Comparison of ENCODE assay signal across 1 cellular context in the genomic region with DNA sequence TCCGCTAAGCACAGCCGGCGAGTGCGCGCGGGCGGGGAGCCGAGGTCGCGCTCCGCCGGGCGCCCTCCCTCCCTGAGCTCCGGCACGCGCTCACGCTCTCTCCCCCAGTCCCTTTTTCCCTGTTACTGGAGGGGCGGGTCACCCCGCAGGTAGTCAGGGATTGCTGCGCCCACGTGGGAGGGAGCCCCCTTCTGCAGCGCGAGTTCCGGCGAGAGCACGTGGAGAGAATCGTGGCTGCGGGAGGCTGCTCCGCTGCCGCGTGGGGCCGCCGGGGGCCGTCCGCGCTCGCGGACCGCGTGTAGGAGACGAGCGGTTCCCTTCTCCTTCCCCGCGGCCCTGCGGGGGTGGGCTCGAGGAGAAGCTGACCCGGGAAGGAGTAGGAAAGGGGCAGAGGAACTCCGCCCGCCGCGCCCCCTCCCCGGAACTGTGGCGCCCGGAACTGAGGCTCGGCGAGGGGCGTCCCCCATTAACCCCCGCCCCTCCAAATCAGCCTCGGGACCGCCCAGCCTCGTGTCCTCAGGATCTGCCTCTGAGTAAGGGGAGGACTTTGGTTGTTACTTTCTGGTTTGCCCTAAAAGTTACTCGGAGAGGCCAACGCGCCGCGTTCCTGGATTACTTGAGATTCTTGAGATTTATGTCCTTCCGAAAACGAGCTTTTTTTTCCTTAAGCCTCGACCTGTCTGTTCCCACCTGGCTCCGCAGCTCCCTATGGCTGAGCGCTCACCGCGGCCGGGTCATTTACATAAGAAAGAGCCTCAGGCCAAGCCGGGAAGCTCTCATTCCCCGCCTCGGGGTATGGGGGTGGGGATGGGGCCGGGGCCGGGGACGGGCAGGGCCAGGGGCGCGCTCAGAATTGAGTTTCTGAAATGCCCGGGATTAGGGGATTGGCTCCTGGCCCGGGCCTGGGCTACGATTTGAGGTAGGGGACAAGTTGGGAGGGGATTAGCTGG.
TF ChIP-seq lines count a peak whose summit lies in the region.

No MANE protein-coding gene starts in this region.

TF ChIP-seq in K562, 482 proteins besides CTCF, POLR2A, EP300 and RAD21 (continued from another document and continues in another):
- no peak for TF ChIP-seq CLOCK (CRISPR knock-in tag; IDR thresholded peaks at IDR 0.05; ENCODE audit: borderline replicate concordance)
- TF ChIP-seq KAT7 (CRISPR knock-in tag; IDR thresholded peaks at IDR 0.05; ENCODE audit: borderline replicate concordance), result 0 out of 2 replicates have a peak, but pooled peaks have one; percentile 25
- TF ChIP-seq CBX2 (IDR thresholded peaks at IDR 0.05; ENCODE audit: insufficient read depth, low read length, poor library complexity, severe bottlenecking), result no peak
- TF ChIP-seq, protein P1, sequence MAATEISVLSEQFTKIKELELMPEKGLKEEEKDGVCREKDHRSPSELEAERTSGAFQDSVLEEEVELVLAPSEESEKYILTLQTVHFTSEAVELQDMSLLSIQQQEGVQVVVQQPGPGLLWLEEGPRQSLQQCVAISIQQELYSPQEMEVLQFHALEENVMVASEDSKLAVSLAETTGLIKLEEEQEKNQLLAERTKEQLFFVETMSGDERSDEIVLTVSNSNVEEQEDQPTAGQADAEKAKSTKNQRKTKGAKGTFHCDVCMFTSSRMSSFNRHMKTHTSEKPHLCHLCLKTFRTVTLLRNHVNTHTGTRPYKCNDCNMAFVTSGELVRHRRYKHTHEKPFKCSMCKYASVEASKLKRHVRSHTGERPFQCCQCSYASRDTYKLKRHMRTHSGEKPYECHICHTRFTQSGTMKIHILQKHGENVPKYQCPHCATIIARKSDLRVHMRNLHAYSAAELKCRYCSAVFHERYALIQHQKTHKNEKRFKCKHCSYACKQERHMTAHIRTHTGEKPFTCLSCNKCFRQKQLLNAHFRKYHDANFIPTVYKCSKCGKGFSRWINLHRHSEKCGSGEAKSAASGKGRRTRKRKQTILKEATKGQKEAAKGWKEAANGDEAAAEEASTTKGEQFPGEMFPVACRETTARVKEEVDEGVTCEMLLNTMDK (IDR thresholded peaks at IDR 0.05; ENCODE audit: borderline replicate concordance, insufficient read depth, low read depth, low read length, poor library complexity, severe bottlenecking), result no peak
- TF ChIP-seq FOXJ2 (tag; IDR thresholded peaks at IDR 0.05), result no peak
- TF ChIP-seq MBD2 (IDR thresholded peaks at IDR 0.05; ENCODE audit: borderline replicate concordance, low read depth), result no peak
- TF ChIP-seq HMBOX1 (IDR thresholded peaks at IDR 0.05), result no peak
- TF ChIP-seq KLF13 (tag; IDR thresholded peaks at IDR 0.05; ENCODE audit: borderline replicate concordance, low read depth), result no peak
- no peak for TF ChIP-seq SMARCE1 (IDR thresholded peaks at IDR 0.05)
- TF ChIP-seq CXXC5 (CRISPR knock-in tag; IDR thresholded peaks at IDR 0.05), result peak; percentile 76
- TF ChIP-seq, protein P2, sequence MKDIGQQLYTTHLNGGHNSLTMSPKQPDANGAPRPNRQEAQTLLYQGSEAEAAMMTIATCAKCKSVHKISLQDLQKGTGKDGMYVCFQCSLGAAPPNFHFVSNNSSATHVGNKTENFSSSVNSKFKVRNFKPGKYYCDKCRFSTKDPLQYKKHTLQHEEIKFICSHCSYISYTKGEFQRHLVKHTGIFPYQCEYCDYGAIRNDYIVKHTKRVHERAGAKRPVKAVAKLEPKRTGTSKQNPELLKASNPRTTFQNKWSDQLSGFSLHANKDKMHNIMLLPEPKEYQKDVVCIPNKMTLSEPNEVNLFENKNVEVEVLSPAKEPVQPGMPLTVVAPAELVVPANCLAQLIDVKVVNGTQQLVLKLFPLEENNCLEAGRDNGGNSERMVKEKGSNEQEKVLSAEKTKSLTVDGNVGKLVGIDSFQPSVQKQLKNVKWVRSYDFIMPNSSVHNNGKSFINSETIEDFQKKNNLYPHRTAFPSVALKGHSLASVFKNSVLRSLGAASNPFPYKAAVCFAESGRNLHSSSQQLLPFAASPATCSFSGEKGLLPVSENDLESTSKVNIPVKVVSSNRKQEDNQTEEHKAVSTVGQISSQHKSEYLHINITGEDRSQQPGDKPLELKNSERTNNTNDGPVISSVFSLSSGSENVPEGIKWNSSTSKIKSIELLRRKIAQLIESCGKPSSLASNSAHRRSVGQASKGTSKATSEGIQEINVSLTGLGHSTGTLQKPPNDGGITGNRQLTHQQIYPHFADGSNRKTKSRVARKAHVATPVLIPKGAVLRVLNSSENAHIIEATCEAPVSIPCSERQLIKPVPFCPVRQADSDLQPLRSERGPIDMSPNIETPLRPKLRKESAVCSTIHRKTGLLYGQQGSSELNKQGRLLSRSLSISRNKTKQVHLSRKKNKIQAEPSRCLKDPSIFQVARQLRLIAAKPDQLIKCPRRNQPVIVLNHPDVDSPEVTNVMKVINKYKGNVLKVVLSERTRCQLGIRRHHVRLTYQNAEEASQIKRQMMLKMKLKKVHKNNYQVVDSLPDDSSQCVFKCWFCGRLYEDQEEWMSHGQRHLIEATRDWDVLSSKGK (CRISPR knock-in tag; IDR thresholded peaks at IDR 0.05), result no peak
- no peak for TF ChIP-seq ZNF253 (CRISPR knock-in tag; conservative IDR thresholded peaks at IDR 0.05)
- peak; percentile 9; the same call in 1 of the 2 replicates for TF ChIP-seq NFIC (IDR thresholded peaks at IDR 0.05)
- TF ChIP-seq THRAP3 (IDR thresholded peaks at IDR 0.05; ENCODE audit: borderline replicate concordance), result no peak
- no peak for TF ChIP-seq ZNF592 (IDR thresholded peaks at IDR 0.05)
- 0 out of 2 replicates have a peak, but pooled peaks have one; percentile 23 for TF ChIP-seq PML (IDR thresholded peaks at IDR 0.05; ENCODE audit: low read length)
- no peak for TF ChIP-seq ZNF398 (CRISPR knock-in tag; IDR thresholded peaks at IDR 0.05)
- no peak for TF ChIP-seq MLLT1 (IDR thresholded peaks at IDR 0.05)
- TF ChIP-seq THAP12 (CRISPR knock-in tag; IDR thresholded peaks at IDR 0.05), result no peak
- TF ChIP-seq POLR2G (IDR thresholded peaks at IDR 0.05; ENCODE audit: low read depth, low read length), result peak; percentile 86
- TF ChIP-seq THAP7 (CRISPR knock-in tag; IDR thresholded peaks at IDR 0.05), result no peak
- TF ChIP-seq ZNF280A (IDR thresholded peaks at IDR 0.05; ENCODE audit: low read depth, partially characterized antibody), result no peak
- TF ChIP-seq ELF1 (tag; IDR thresholded peaks at IDR 0.05), result no peak
- no peak for TF ChIP-seq ETV6 (IDR thresholded peaks at IDR 0.05; ENCODE audit: borderline replicate concordance in 1 of 2, low read depth in 2 of 2, low read length in 1 of 2)
- no peak for TF ChIP-seq ETV6 (CRISPR knock-in tag; IDR thresholded peaks at IDR 0.05; ENCODE audit: borderline replicate concordance)
